ENCODE assay signal across 31 cellular contexts in the genomic region with DNA sequence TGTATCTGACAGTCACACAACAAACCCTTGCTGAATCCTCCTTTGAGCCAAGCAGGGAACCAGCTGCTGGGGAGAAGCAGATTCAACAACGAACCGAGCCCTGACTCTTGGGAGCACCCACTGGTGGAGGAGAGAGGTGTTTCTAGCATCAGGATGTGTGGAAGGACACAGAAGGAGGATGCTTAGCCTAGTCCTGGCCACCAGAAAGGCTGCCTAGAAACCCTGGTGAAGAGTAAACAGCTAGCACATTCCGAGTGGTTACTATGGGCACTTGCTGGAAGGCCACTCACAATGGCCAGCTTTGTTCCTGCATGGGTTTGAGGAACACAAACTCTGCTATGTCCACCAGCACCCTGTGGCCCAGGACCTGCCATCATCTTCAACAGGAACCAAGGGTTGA. TPM values are rescaled to one million over a fixed set of nuclear protein-coding genes. Genes with fewer than 3 reads are reported as not detected.
"Had no signal": no experiment of that assay in that cellular context is flagged by ENCODE, and none has a peak within 500 bp of the region (broad histone marks: within the 10 kb centered on the region; RNA-seq: fewer than 3 reads in every experiment).

No MANE protein-coding gene starts in this region.

- H3K4me3 Mint-ChIP-seq: activated T-cell treated with anti-CD3 and anti-CD28 coated beads, Interleukin-2, amount 50 U/mL, for 72 hours; naive thymus-derived CD4-positive, alpha-beta T cell; neural progenitor cell; type B pancreatic cell had no signal

- DNase-seq: activated CD4-positive, alpha-beta T cell treated with anti-CD3 and anti-CD28 coated beads for 4 hours; activated CD4-positive, alpha-beta T cell treated with anti-CD3 and anti-CD28 coated beads, Interleukin-2, amount 50 U/mL, for 4 hours; activated CD4-positive, CD25-positive, alpha-beta regulatory T cell; activated naive CD4-positive, alpha-beta T cell; activated T-cell treated with anti-CD3 and anti-CD28 coated beads for 4 hours; activated T-cell treated with anti-CD3 and anti-CD28 coated beads, Interleukin-2, amount 50 U/mL, for 72 hours; effector memory CD4-positive, alpha-beta T cell; erythroblast; hippocampal formation; kidney; midbrain; naive thymus-derived CD4-positive, alpha-beta T cell; occipital lobe; stimulated activated CD4-positive, alpha-beta T cell treated with anti-CD3 and anti-CD28 coated beads, Interleukin-12 subunit alpha, Interleukin-12 subunit beta, amount 100 ng/mL, for 4 hours; stimulated activated CD4-positive, alpha-beta T cell treated with anti-CD3 and anti-CD28 coated beads, Interleukin-4, amount 100 ng/mL, for 1 hour; stimulated activated naive CD8-positive, alpha-beta T cell treated with anti-CD3 and anti-CD28 coated beads, Interleukin-15, Interleukin-2, amounts not matched to agents 100 U/mL and 50 U/mL, for 24 hours; T-helper 2 cell had no signal

- H3K27me3 ChIP-seq: right atrium auricular region, vagina had no signal

- H3K27ac Mint-ChIP-seq: activated naive CD4-positive, alpha-beta T cell treated with anti-CD3 and anti-CD28 coated beads, Interleukin-2, amount 50 U/mL, for 72 hours; activated T-cell treated with anti-CD3 and anti-CD28 coated beads, Interleukin-2, amount 50 U/mL, for 72 hours; naive thymus-derived CD4-positive, alpha-beta T cell; type B pancreatic cell had no signal

- H3K9me3 ChIP-seq: right atrium auricular region, thoracic aorta, vagina had no signal

- H3K9me3 Mint-ChIP-seq: activated naive CD4-positive, alpha-beta T cell treated with anti-CD3 and anti-CD28 coated beads, Interleukin-2, amount 50 U/mL, for 72 hours; activated T-cell treated with anti-CD3 and anti-CD28 coated beads, Interleukin-2, amount 50 U/mL, for 72 hours; naive thymus-derived CD4-positive, alpha-beta T cell; neural progenitor cell; type B pancreatic cell had no signal

- H3K9ac ChIP-seq: neural progenitor cell, parathyroid adenoma had no signal

- H3K4me3 ChIP-seq: neural progenitor cell, right atrium auricular region, thoracic aorta, vagina had no signal

- H3K36me3 ChIP-seq: neural progenitor cell, right atrium auricular region, thoracic aorta, vagina had no signal

- H3K36me3 Mint-ChIP-seq: activated naive CD4-positive, alpha-beta T cell treated with anti-CD3 and anti-CD28 coated beads, Interleukin-2, amount 50 U/mL, for 72 hours; naive thymus-derived CD4-positive, alpha-beta T cell; neural progenitor cell; type B pancreatic cell had no signal

- ATAC-seq: activated naive CD4-positive, alpha-beta T cell treated with anti-CD3 and anti-CD28 coated beads, Interleukin-2, amount 50 U/mL, for 72 hours; activated T-cell treated with anti-CD3 and anti-CD28 coated beads, Interleukin-2, amount 50 U/mL, for 72 hours; left colon; naive thymus-derived CD4-positive, alpha-beta T cell; stimulated activated naive CD8-positive, alpha-beta T cell treated with anti-CD3 and anti-CD28 coated beads, Interleukin-15, Interleukin-2, amounts not matched to agents 100 U/mL and 50 U/mL, for 24 hours had no signal

- H3K27ac ChIP-seq: neural progenitor cell, parathyroid adenoma, right atrium auricular region, thoracic aorta, vagina had no signal

- H3K4me1 ChIP-seq: neural progenitor cell, parathyroid adenoma, right atrium auricular region, vagina had no signal

- H3K4me2 ChIP-seq: neural progenitor cell had no signal

RNA-seq across cellular contexts. Expression of a gene that starts 1.8 kb away (rescaled TPM):
- total RNA-seq: activated naive CD4-positive, alpha-beta T cell treated with anti-CD3 and anti-CD28 coated beads, Interleukin-2, amount 50 U/mL, for 72 hours; activated T-cell treated with anti-CD3 and anti-CD28 coated beads, Interleukin-2, amount 50 U/mL, for 72 hours; dermis microvascular lymphatic vessel endothelial cell; fibroblast of lung; fibroblast of villous mesenchyme; occipital lobe; pulmonary artery endothelial cell; right atrium auricular region; thoracic aorta; vagina had no signal
- polyA plus RNA-seq: fibroblast of lung; naive thymus-derived CD4-positive, alpha-beta T cell had no signal

RNA-seq across cellular contexts. Expression of a gene that starts 3.2 kb away (rescaled TPM):
- total RNA-seq: activated naive CD4-positive, alpha-beta T cell treated with anti-CD3 and anti-CD28 coated beads, Interleukin-2, amount 50 U/mL, for 72 hours; activated T-cell treated with anti-CD3 and anti-CD28 coated beads, Interleukin-2, amount 50 U/mL, for 72 hours; dermis microvascular lymphatic vessel endothelial cell; fibroblast of lung; fibroblast of villous mesenchyme; kidney; occipital lobe; pulmonary artery endothelial cell; right atrium auricular region; skeletal muscle tissue; thoracic aorta; vagina had no signal
- polyA plus RNA-seq: fibroblast of lung; liver; naive thymus-derived CD4-positive, alpha-beta T cell had no signal
